2 cellular contexts compared by ENCODE assay signal in the genomic region with DNA sequence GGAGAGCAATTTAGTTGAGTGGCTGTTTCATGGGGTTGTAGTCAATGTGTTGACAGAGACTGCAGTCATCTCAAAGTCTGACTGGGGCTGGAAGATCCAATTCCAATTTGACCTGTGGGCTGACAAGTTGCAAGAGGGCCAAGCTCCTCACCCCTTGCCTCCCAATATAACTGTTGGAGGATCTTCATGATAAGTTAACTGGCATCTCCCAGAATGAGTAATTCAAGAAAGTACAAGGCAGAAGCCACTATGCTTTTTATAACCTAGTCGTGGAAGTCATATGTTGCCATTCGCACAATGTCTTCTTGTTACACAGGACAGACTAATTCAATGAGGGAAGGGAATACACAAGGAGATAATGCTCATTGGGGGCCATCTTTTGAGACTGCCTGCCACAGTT.
A peak's percentile ranks its signal among the peaks of the same experiment; 100 is the strongest.
TF ChIP-seq lines count a peak whose summit lies in the region.

No MANE protein-coding gene starts in this region.

TF ChIP-seq in GM12891, 5 proteins besides CTCF, POLR2A, EP300 and RAD21:
- TF ChIP-seq PAX5 (IDR thresholded peaks at IDR 0.05; ENCODE audit: insufficient read depth, low read length, severe bottlenecking) (no peak), TAF1 (IDR thresholded peaks at IDR 0.05; ENCODE audit: low read depth, low read length) (peak; percentile 78; the same call in 1 of the 2 replicates), POU2F2 (IDR thresholded peaks at IDR 0.05; ENCODE audit: low read depth, low read length) (0 out of 2 replicates have a peak, but pooled peaks have one; percentile 24), POLR2AphosphoS5 (IDR thresholded peaks at IDR 0.05; ENCODE audit: low read depth, low read length) (peak; percentile 87)

TF ChIP-seq in GM12878, 131 proteins besides CTCF, POLR2A, EP300 and RAD21 (continues in another document):
- no peak for TF ChIP-seq CHD2 (IDR thresholded peaks at IDR 0.05; ENCODE audit: borderline replicate concordance, low read depth, low read length)
- TF ChIP-seq WRNIP1 (IDR thresholded peaks at IDR 0.05; ENCODE audit: borderline replicate concordance, low read depth, low read length), result no peak
- no peak for TF ChIP-seq TCF7 (IDR thresholded peaks at IDR 0.05; ENCODE audit: borderline replicate concordance)
- TF ChIP-seq RCOR1 (conservative IDR thresholded peaks at IDR 0.05; ENCODE audit: low read depth, low read length), result no peak
- TF ChIP-seq NR2C2 (IDR thresholded peaks at IDR 0.05; ENCODE audit: borderline replicate concordance, control insufficient read depth, insufficient read length, low read depth), result no peak
- TF ChIP-seq HDAC6 (IDR thresholded peaks at IDR 0.05; ENCODE audit: unreplicated experiment), result no peak
- no peak for TF ChIP-seq MEF2B (IDR thresholded peaks at IDR 0.05; ENCODE audit: partially characterized antibody, poor library complexity, severe bottlenecking)
- TF ChIP-seq MEF2A (IDR thresholded peaks at IDR 0.05; ENCODE audit: insufficient read depth, low read depth, low read length), result no peak
- no peak for TF ChIP-seq MXI1 (IDR thresholded peaks at IDR 0.05; ENCODE audit: low read depth, low read length)
- no peak for TF ChIP-seq ZNF384 (IDR thresholded peaks at IDR 0.05; ENCODE audit: borderline replicate concordance, low read depth, low read length)
- TF ChIP-seq ETV6 (conservative IDR thresholded peaks at IDR 0.05 in 1 of 2, IDR thresholded peaks at IDR 0.05 in 1 of 2; ENCODE audit: borderline replicate concordance in 1 of 2, low read depth in 1 of 2), result no peak
- TF ChIP-seq HCFC1 (IDR thresholded peaks at IDR 0.05; ENCODE audit: low read length), result no peak
- TF ChIP-seq, protein P1, sequence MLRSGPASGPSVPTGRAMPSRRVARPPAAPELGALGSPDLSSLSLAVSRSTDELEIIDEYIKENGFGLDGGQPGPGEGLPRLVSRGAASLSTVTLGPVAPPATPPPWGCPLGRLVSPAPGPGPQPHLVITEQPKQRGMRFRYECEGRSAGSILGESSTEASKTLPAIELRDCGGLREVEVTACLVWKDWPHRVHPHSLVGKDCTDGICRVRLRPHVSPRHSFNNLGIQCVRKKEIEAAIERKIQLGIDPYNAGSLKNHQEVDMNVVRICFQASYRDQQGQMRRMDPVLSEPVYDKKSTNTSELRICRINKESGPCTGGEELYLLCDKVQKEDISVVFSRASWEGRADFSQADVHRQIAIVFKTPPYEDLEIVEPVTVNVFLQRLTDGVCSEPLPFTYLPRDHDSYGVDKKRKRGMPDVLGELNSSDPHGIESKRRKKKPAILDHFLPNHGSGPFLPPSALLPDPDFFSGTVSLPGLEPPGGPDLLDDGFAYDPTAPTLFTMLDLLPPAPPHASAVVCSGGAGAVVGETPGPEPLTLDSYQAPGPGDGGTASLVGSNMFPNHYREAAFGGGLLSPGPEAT (IDR thresholded peaks at IDR 0.05; ENCODE audit: low read depth), result no peak
- TF ChIP-seq POLR2AphosphoS2 (IDR thresholded peaks at IDR 0.05; ENCODE audit: low read depth, low read length), result no peak
- no peak for TF ChIP-seq RAD51 (IDR thresholded peaks at IDR 0.05)
- no peak; the same call in 1 of the 2 replicates for TF ChIP-seq CHD1 (IDR thresholded peaks at IDR 0.05; ENCODE audit: low read depth, low read length)
- TF ChIP-seq, protein P2, sequence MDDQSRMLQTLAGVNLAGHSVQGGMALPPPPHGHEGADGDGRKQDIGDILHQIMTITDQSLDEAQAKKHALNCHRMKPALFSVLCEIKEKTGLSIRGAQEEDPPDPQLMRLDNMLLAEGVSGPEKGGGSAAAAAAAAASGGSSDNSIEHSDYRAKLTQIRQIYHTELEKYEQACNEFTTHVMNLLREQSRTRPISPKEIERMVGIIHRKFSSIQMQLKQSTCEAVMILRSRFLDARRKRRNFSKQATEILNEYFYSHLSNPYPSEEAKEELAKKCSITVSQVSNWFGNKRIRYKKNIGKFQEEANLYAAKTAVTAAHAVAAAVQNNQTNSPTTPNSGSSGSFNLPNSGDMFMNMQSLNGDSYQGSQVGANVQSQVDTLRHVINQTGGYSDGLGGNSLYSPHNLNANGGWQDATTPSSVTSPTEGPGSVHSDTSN (IDR thresholded peaks at IDR 0.05; ENCODE audit: insufficient replicate concordance, low read depth, low read length), result no peak
- TF ChIP-seq SMAD5 (IDR thresholded peaks at IDR 0.05; ENCODE audit: low read depth), result peak; percentile 78; the same call in 1 of the 2 replicates
- no peak for TF ChIP-seq PAX8 (IDR thresholded peaks at IDR 0.05)
- TF ChIP-seq, protein P3, sequence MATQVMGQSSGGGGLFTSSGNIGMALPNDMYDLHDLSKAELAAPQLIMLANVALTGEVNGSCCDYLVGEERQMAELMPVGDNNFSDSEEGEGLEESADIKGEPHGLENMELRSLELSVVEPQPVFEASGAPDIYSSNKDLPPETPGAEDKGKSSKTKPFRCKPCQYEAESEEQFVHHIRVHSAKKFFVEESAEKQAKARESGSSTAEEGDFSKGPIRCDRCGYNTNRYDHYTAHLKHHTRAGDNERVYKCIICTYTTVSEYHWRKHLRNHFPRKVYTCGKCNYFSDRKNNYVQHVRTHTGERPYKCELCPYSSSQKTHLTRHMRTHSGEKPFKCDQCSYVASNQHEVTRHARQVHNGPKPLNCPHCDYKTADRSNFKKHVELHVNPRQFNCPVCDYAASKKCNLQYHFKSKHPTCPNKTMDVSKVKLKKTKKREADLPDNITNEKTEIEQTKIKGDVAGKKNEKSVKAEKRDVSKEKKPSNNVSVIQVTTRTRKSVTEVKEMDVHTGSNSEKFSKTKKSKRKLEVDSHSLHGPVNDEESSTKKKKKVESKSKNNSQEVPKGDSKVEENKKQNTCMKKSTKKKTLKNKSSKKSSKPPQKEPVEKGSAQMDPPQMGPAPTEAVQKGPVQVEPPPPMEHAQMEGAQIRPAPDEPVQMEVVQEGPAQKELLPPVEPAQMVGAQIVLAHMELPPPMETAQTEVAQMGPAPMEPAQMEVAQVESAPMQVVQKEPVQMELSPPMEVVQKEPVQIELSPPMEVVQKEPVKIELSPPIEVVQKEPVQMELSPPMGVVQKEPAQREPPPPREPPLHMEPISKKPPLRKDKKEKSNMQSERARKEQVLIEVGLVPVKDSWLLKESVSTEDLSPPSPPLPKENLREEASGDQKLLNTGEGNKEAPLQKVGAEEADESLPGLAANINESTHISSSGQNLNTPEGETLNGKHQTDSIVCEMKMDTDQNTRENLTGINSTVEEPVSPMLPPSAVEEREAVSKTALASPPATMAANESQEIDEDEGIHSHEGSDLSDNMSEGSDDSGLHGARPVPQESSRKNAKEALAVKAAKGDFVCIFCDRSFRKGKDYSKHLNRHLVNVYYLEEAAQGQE (IDR thresholded peaks at IDR 0.05; ENCODE audit: low read depth, low read length), result no peak
- TF ChIP-seq, protein P4, sequence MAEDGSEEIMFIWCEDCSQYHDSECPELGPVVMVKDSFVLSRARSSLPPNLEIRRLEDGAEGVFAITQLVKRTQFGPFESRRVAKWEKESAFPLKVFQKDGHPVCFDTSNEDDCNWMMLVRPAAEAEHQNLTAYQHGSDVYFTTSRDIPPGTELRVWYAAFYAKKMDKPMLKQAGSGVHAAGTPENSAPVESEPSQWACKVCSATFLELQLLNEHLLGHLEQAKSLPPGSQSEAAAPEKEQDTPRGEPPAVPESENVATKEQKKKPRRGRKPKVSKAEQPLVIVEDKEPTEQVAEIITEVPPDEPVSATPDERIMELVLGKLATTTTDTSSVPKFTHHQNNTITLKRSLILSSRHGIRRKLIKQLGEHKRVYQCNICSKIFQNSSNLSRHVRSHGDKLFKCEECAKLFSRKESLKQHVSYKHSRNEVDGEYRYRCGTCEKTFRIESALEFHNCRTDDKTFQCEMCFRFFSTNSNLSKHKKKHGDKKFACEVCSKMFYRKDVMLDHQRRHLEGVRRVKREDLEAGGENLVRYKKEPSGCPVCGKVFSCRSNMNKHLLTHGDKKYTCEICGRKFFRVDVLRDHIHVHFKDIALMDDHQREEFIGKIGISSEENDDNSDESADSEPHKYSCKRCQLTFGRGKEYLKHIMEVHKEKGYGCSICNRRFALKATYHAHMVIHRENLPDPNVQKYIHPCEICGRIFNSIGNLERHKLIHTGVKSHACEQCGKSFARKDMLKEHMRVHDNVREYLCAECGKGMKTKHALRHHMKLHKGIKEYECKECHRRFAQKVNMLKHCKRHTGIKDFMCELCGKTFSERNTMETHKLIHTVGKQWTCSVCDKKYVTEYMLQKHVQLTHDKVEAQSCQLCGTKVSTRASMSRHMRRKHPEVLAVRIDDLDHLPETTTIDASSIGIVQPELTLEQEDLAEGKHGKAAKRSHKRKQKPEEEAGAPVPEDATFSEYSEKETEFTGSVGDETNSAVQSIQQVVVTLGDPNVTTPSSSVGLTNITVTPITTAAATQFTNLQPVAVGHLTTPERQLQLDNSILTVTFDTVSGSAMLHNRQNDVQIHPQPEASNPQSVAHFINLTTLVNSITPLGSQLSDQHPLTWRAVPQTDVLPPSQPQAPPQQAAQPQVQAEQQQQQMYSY (CRISPR knock-in tag; IDR thresholded peaks at IDR 0.05), result no peak
- TF ChIP-seq, protein P5, sequence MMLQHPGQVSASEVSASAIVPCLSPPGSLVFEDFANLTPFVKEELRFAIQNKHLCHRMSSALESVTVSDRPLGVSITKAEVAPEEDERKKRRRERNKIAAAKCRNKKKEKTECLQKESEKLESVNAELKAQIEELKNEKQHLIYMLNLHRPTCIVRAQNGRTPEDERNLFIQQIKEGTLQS (IDR thresholded peaks at IDR 0.05; ENCODE audit: borderline replicate concordance, extremely low read depth, low read depth, low read length), result no peak
- TF ChIP-seq DPF2 (IDR thresholded peaks at IDR 0.05), result no peak
- no peak for TF ChIP-seq MTA3 (IDR thresholded peaks at IDR 0.05; ENCODE audit: borderline replicate concordance, low read length)
- TF ChIP-seq, protein P6, sequence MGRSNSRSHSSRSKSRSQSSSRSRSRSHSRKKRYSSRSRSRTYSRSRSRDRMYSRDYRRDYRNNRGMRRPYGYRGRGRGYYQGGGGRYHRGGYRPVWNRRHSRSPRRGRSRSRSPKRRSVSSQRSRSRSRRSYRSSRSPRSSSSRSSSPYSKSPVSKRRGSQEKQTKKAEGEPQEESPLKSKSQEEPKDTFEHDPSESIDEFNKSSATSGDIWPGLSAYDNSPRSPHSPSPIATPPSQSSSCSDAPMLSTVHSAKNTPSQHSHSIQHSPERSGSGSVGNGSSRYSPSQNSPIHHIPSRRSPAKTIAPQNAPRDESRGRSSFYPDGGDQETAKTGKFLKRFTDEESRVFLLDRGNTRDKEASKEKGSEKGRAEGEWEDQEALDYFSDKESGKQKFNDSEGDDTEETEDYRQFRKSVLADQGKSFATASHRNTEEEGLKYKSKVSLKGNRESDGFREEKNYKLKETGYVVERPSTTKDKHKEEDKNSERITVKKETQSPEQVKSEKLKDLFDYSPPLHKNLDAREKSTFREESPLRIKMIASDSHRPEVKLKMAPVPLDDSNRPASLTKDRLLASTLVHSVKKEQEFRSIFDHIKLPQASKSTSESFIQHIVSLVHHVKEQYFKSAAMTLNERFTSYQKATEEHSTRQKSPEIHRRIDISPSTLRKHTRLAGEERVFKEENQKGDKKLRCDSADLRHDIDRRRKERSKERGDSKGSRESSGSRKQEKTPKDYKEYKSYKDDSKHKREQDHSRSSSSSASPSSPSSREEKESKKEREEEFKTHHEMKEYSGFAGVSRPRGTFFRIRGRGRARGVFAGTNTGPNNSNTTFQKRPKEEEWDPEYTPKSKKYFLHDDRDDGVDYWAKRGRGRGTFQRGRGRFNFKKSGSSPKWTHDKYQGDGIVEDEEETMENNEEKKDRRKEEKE (IDR thresholded peaks at IDR 0.05), result no peak
- 0 out of 2 replicates have a peak, but pooled peaks have one; percentile 37 for TF ChIP-seq TAF1 (IDR thresholded peaks at IDR 0.05; ENCODE audit: borderline replicate concordance, low read depth, low read length)
- no peak for TF ChIP-seq RFX5 (IDR thresholded peaks at IDR 0.05; ENCODE audit: low read depth, low read length)
- TF ChIP-seq GATAD2B (conservative IDR thresholded peaks at IDR 0.05; ENCODE audit: low read depth), result no peak
- TF ChIP-seq, protein P7, sequence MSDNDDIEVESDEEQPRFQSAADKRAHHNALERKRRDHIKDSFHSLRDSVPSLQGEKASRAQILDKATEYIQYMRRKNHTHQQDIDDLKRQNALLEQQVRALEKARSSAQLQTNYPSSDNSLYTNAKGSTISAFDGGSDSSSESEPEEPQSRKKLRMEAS (IDR thresholded peaks at IDR 0.05; ENCODE audit: low read depth, low read length), result no peak
- TF ChIP-seq, protein P8, sequence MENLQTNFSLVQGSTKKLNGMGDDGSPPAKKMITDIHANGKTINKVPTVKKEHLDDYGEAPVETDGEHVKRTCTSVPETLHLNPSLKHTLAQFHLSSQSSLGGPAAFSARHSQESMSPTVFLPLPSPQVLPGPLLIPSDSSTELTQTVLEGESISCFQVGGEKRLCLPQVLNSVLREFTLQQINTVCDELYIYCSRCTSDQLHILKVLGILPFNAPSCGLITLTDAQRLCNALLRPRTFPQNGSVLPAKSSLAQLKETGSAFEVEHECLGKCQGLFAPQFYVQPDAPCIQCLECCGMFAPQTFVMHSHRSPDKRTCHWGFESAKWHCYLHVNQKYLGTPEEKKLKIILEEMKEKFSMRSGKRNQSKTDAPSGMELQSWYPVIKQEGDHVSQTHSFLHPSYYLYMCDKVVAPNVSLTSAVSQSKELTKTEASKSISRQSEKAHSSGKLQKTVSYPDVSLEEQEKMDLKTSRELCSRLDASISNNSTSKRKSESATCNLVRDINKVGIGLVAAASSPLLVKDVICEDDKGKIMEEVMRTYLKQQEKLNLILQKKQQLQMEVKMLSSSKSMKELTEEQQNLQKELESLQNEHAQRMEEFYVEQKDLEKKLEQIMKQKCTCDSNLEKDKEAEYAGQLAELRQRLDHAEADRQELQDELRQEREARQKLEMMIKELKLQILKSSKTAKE (IDR thresholded peaks at IDR 0.05; ENCODE audit: low read depth, poor library complexity, severe bottlenecking), result peak; percentile 48
- TF ChIP-seq CREM (IDR thresholded peaks at IDR 0.05; ENCODE audit: low read depth), result peak; percentile 35; the same call in 1 of the 2 replicates
- TF ChIP-seq BACH1 (IDR thresholded peaks at IDR 0.05; ENCODE audit: borderline replicate concordance), result peak; percentile 44
- TF ChIP-seq KDM1A (IDR thresholded peaks at IDR 0.05; ENCODE audit: borderline replicate concordance), result no peak
- no peak for TF ChIP-seq ATF7 (IDR thresholded peaks at IDR 0.05; ENCODE audit: low read depth)
- no peak for TF ChIP-seq KLF5 (IDR thresholded peaks at IDR 0.05; ENCODE audit: partially characterized antibody)
- TF ChIP-seq TCF3 (IDR thresholded peaks at IDR 0.05; ENCODE audit: borderline replicate concordance, insufficient read depth, low read depth, low read length), result no peak
- TF ChIP-seq FOS (IDR thresholded peaks at IDR 0.05; ENCODE audit: borderline replicate concordance, extremely low read depth, insufficient read length), result no peak
- no peak for TF ChIP-seq STAT1 (conservative IDR thresholded peaks at IDR 0.05)
- TF ChIP-seq YY1 (IDR thresholded peaks at IDR 0.05; ENCODE audit: low read depth, low read length), result peak; percentile 59; the same call in 1 of the 2 replicates
- TF ChIP-seq NBN (IDR thresholded peaks at IDR 0.05), result 0 out of 2 replicates have a peak, but pooled peaks have one; percentile 17
- no peak for TF ChIP-seq EZH2 (IDR thresholded peaks at IDR 0.05; ENCODE audit: borderline replicate concordance, control insufficient read depth, low read depth, low read length)
- TF ChIP-seq TARDBP (IDR thresholded peaks at IDR 0.05; ENCODE audit: borderline replicate concordance), result no peak
- no peak for TF ChIP-seq ZNF274 (IDR thresholded peaks at IDR 0.05; ENCODE audit: insufficient read depth, insufficient read length)
- 0 out of 2 replicates have a peak, but pooled peaks have one; percentile 29 for TF ChIP-seq PML (IDR thresholded peaks at IDR 0.05; ENCODE audit: low read length)
